8 cellular contexts compared by ENCODE assay signal in the genomic region with DNA sequence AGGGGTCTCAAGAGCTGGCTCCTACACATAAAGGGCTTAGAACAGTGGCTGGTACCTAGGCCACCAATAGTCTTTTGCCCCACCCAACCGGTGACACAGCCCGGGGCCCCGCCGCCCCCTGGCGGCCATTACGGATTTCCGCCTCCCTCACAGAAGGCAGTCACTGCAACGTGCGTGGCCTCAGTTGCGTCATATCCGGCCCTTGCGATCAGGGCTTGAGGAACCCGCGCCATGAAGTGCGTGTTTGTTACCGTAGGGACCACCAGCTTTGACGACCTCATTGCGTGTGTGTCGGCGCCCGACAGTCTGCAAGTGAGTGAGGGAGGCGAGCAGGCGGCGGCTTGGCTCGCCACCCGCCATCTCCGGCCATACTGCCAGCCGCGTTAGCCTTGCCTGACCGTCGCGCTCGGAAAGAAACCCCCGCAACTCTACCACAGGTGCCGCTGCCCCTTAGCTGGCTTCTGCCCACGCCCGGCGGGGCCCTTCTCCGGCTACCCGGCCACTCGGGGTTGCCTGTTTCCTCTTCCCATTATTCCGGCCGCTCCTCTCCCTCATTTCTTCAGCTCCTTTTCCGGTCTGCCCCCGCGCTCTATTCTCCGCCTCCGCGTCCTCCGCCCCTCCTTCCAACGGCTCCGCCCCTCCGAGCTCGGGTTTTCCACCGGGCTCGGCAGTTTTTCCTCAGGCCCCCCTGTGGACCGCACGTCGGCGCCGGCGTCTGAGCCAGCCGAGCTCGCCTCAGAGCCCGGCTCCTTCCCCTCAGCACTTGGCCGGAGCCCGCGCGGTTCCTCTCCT. TPM values are rescaled to one million over a fixed set of nuclear protein-coding genes. Genes with fewer than 3 reads are reported as not detected.
DNase-seq lines count a peak whose midpoint lies in the region; ATAC-seq, FAIRE-seq and TF ChIP-seq lines count a peak whose summit lies in the region.

ALG13 (plus strand) TSS at position 183 of the 792 bp plus-strand sequence; CDS start at position 232, 49 bp downstream.

- DNase-seq in GM18507 (ENCODE audit: extremely low spot score, insufficient read length, low read depth) (peak; percentile 59), NCI-H2029 (lab: John Stamatoyannopoulos, UW) (peak; percentile 74), T-helper 22 cell (ENCODE audit: low read depth) (peak; percentile 86), astrocyte of the cerebellum (ENCODE audit: low read depth) (peak; percentile 68), hepatic stellate cell (ENCODE audit: low spot score) (peak; percentile 75), aorta (peak; percentile 96 to 97)

- FAIRE-seq in GM18507 (lab: Jason Lieb, UNC), result peak; percentile 90

- no peaks in the 10 kb centered on the region for H3K9me3 ChIP-seq in aorta (ENCODE audit: control insufficient read depth, low read length)

- H3K4me1 ChIP-seq in rectal smooth muscle tissue (ENCODE audit: control insufficient read depth, insufficient read depth, low read length) (no peaks in the 10 kb centered on the region), aorta (ENCODE audit: control insufficient read depth in 1 of 2, insufficient read depth in 2 of 2, low read length in 2 of 2) (no peaks in the 10 kb centered on the region)

- peaks cover 5% of the 10 kb centered on the region for H3K36me3 ChIP-seq in rectal smooth muscle tissue (ENCODE audit: control insufficient read depth, insufficient read depth, low read length)
- no peaks in the 10 kb centered on the region for H3K36me3 ChIP-seq in aorta (ENCODE audit: control insufficient read depth in 1 of 2, insufficient read depth in 2 of 2, low read length in 1 of 2)

- ATAC-seq in HG02981 (IDR thresholded peaks at IDR 0.05; ENCODE audit: unreplicated experiment) (peak; percentile 98), aorta (ENCODE audit: low FRiP score) (peak; percentile 98)

- H3K27ac ChIP-seq in rectal smooth muscle tissue (ENCODE audit: low read depth, low read length) (peak within 1 kb of the TSS; percentile 96), aorta (ENCODE audit: low read depth in 1 of 2, low read length in 2 of 2) (peak within 1 kb of the TSS; percentile 74 to 86)

- intact Hi-C loops in aorta (cut with DNase I), result no loop called here

- H3K4me3 ChIP-seq in astrocyte of the cerebellum (ENCODE audit: low read depth, low read length) (peak within 1 kb of the TSS; percentile 70), rectal smooth muscle tissue (ENCODE audit: low read length) (peak within 1 kb of the TSS; percentile 78), aorta (ENCODE audit: low read length in 2 of 2) (peak within 1 kb of the TSS; percentile 37 to 56)

- in situ Hi-C loops in astrocyte of the cerebellum (cut with HindIII; ENCODE audit: low sequenced_read_pairs), result no loop called here

- 0 to 14% methylated on average over 68 to 69 of the region's 69 CpGs for WGBS in aorta, 2 donors

- H3K27me3 ChIP-seq in rectal smooth muscle tissue (ENCODE audit: control insufficient read depth, insufficient read depth, low read length) (no peaks in the 10 kb centered on the region), aorta (ENCODE audit: control insufficient read depth in 1 of 2, insufficient read depth in 2 of 2, low read length in 1 of 2) (no peaks in the 10 kb centered on the region)

- H3K9ac ChIP-seq in rectal smooth muscle tissue (ENCODE audit: low read length), result peak within 1 kb of the TSS; percentile 69

- TF ChIP-seq CTCF in astrocyte of the cerebellum (IDR thresholded peaks at IDR 0.05; ENCODE audit: low read depth, low read length, missing control alignments), result peak; percentile 70

RNA-seq across cellular contexts. Expression of gene ALG13, which starts in this region (rescaled TPM):
- total RNA-seq in aorta, result 10 to 100 TPM; 59.7 to 86.0 TPM
- 10 to 100 TPM; 31.2 to 47.1 TPM for polyA plus RNA-seq in aorta

Comparison
In these comparisons a context has a peak if more than half of its experiments do, and no peak if none do; other contexts are left out.
1. Peak in every context shown above with its lines: DNase-seq, ATAC-seq, H3K4me3 ChIP-seq and H3K27ac ChIP-seq.